Comparison of ENCODE assay signal across 37 cellular contexts in the genomic region with DNA sequence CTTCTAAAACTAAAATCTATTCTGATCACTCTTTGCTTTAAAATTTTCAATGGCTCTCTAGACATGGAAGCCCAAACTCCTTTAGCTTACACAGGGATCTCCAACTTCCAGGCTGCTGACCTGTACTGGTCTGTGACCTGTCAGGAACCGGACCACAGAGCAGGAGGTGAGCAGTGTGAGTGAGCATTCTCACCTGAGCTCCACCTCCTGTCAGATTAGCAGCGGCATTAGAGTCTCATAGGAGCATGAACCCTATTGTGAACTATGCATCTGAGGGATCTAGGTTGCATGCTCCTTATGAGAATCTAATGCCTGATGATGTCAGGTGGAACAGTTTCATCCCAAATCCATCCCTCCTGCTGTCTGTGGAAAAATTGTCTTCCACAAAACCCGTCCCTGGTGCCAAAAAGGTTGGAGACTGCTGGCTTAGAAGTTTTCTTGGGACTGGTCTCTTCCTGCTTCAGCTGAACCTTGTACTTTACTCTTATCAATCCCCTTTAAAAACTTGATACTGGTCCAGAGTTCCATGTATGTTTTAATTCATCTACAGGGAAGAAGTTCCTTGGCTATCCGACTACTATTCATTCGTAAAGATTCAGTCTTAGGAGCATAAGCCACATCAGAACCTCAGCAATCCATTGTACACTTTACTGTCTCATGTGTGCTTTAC.
"Had no signal": no experiment of that assay in that cellular context is flagged by ENCODE, and none has a peak within 500 bp of the region (broad histone marks: within the 10 kb centered on the region; RNA-seq: fewer than 3 reads in every experiment).

No MANE protein-coding gene starts in this region.

- H3K36me3 ChIP-seq: adrenal gland, ascending aorta, brain microvascular endothelial cell, breast epithelium, cardiac muscle cell had no signal

- H3K4me1 ChIP-seq: adrenal gland, ascending aorta, breast epithelium had no signal

- H3K9me3 ChIP-seq: adrenal gland, ascending aorta had no signal

- H3K4me1 Mint-ChIP-seq: activated naive CD4-positive, alpha-beta T cell treated with anti-CD3 and anti-CD28 coated beads, Interleukin-2, amount 10 ng/mL, durations not matched to agents 7 days and 5 days; activated naive CD4-positive, alpha-beta T cell treated with anti-CD3 and anti-CD28 coated beads, Interleukin-2, amount 50 U/mL, for 24 hours; activated naive CD8-positive, alpha-beta T cell treated with anti-CD3 and anti-CD28 coated beads for 36 hours; activated naive CD8-positive, alpha-beta T cell treated with anti-CD3 and anti-CD28 coated beads, Interleukin-2, amount 10 ng/mL, durations not matched to agents 7 days and 5 days; activated naive CD8-positive, alpha-beta T cell treated with anti-CD3 and anti-CD28 coated beads, Interleukin-2, amount 50 U/mL, for 24 hours; activated T-helper 17 cell treated with anti-CD3 and anti-CD28 coated beads, Interleukin-2, amount 50 U/mL, for 72 hours; brain; central memory CD8-positive, alpha-beta T cell had no signal

- H3K4me3 Mint-ChIP-seq: activated naive CD4-positive, alpha-beta T cell treated with anti-CD3 and anti-CD28 coated beads for 36 hours; activated naive CD4-positive, alpha-beta T cell treated with anti-CD3 and anti-CD28 coated beads, Interleukin-2, amount 10 ng/mL, durations not matched to agents 7 days and 5 days; activated naive CD4-positive, alpha-beta T cell treated with anti-CD3 and anti-CD28 coated beads, Interleukin-2, amount 50 U/mL, for 24 hours; activated naive CD8-positive, alpha-beta T cell; activated naive CD8-positive, alpha-beta T cell treated with anti-CD3 and anti-CD28 coated beads for 36 hours; activated naive CD8-positive, alpha-beta T cell treated with anti-CD3 and anti-CD28 coated beads, Interleukin-2, amount 10 ng/mL, durations not matched to agents 7 days and 5 days; activated naive CD8-positive, alpha-beta T cell treated with anti-CD3 and anti-CD28 coated beads, Interleukin-2, amount 50 U/mL, for 24 hours; activated T-cell treated with anti-CD3 and anti-CD28 coated beads, Interleukin-2, amount 50 U/mL, for 24 hours; activated T-cell treated with anti-CD3 and anti-CD28 coated beads, Interleukin-2, amount 50 U/mL, for 4 hours; activated T-cell treated with anti-CD3 and anti-CD28 coated beads, Interleukin-2, amount 50 U/mL, for 72 hours; activated T-helper 1 cell treated with anti-CD3 and anti-CD28 coated beads, Interleukin-12 subunit alpha, Interleukin-12 subunit beta, Interleukin-2, Interleukin-4 antibody, amounts not matched to agents 30 ng/mL and 10 ng/mL and 1 ng/mL, durations not matched to agents 14 hours and 24 hours and 36 hours; activated T-helper 17 cell treated with anti-CD3 and anti-CD28 coated beads, Interleukin-2, amount 50 U/mL, for 72 hours; brain; central memory CD8-positive, alpha-beta T cell had no signal

- FAIRE-seq: astrocyte, bronchial epithelial cell had no signal

- H3K27ac ChIP-seq: adrenal gland, ascending aorta, brain microvascular endothelial cell, breast epithelium, cardiac muscle cell had no signal

- ATAC-seq: activated naive CD4-positive, alpha-beta T cell treated with anti-CD3 and anti-CD28 coated beads, Interleukin-2, amount 50 U/mL, for 72 hours; activated naive CD8-positive, alpha-beta T cell treated with anti-CD3 and anti-CD28 coated beads, Interleukin-2, amount 50 U/mL, for 24 hours; activated T-cell treated with anti-CD3 and anti-CD28 coated beads, Interleukin-2, amount 50 U/mL, for 4 hours; activated T-cell treated with anti-CD3 and anti-CD28 coated beads, Interleukin-2, amount 50 U/mL, for 72 hours; activated T-helper 17 cell treated with anti-CD3 and anti-CD28 coated beads, Interleukin-2, amount 50 U/mL, for 72 hours had no signal

- DNase-seq: activated effector memory CD4-positive, alpha-beta T cell treated with anti-CD3 and anti-CD28 coated beads, Interleukin-2, amount 50 U/mL, for 16 hours; activated effector memory CD4-positive, alpha-beta T cell treated with Interleukin-2 at 50 U/mL for 16 hours; activated gamma-delta T cell; activated gamma-delta T cell treated with Interleukin-2 at 50 U/mL for 16 hours; activated naive CD4-positive, alpha-beta T cell; activated naive CD4-positive, alpha-beta T cell treated with anti-CD3 and anti-CD28 coated beads for 36 hours; activated naive CD4-positive, alpha-beta T cell treated with anti-CD3 and anti-CD28 coated beads, Interleukin-2, amount 10 ng/mL, durations not matched to agents 7 days and 5 days; activated naive CD4-positive, alpha-beta T cell treated with anti-CD3 and anti-CD28 coated beads, Interleukin-2, amount 50 U/mL, for 16 hours; activated naive CD4-positive, alpha-beta T cell treated with Interleukin-2 at 50 U/mL for 16 hours; activated naive CD8-positive, alpha-beta T cell treated with anti-CD3 and anti-CD28 coated beads for 36 hours; activated naive CD8-positive, alpha-beta T cell treated with anti-CD3 and anti-CD28 coated beads, Interleukin-2, amount 10 ng/mL, durations not matched to agents 7 days and 5 days; activated naive CD8-positive, alpha-beta T cell treated with anti-CD3 and anti-CD28 coated beads, Interleukin-2, amount 50 U/mL, for 24 hours; activated T-cell treated with anti-CD3 and anti-CD28 coated beads, Interleukin-2, amount 50 U/mL, for 1 hour; activated T-cell treated with anti-CD3 and anti-CD28 coated beads, Interleukin-2, amount 50 U/mL, for 24 hours; activated T-cell treated with anti-CD3 and anti-CD28 coated beads, Interleukin-2, amount 50 U/mL, for 4 hours; activated T-cell treated with anti-CD3 and anti-CD28 coated beads, Interleukin-2, amount 50 U/mL, for 48 hours; activated T-cell treated with anti-CD3 and anti-CD28 coated beads, Interleukin-2, amount 50 U/mL, for 72 hours; adrenal gland; amniotic stem cell; aorta; brain microvascular endothelial cell; caudate nucleus; central memory CD4-positive, alpha-beta T cell; cerebellar nuclear complex had no signal

- H3K36me3 Mint-ChIP-seq: activated naive CD4-positive, alpha-beta T cell treated with anti-CD3 and anti-CD28 coated beads, Interleukin-2, amount 10 ng/mL, durations not matched to agents 7 days and 5 days; activated naive CD4-positive, alpha-beta T cell treated with anti-CD3 and anti-CD28 coated beads, Interleukin-2, amount 50 U/mL, for 24 hours; activated naive CD4-positive, alpha-beta T cell treated with anti-CD3 and anti-CD28 coated beads, Interleukin-2, amount 50 U/mL, for 72 hours; activated naive CD8-positive, alpha-beta T cell; activated naive CD8-positive, alpha-beta T cell treated with anti-CD3 and anti-CD28 coated beads for 36 hours; activated naive CD8-positive, alpha-beta T cell treated with anti-CD3 and anti-CD28 coated beads, Interleukin-2, amount 10 ng/mL, durations not matched to agents 7 days and 5 days; brain had no signal

- H3K27me3 ChIP-seq: adrenal gland, ascending aorta, brain microvascular endothelial cell, breast epithelium, cardiac muscle cell had no signal

- H3K4me3 ChIP-seq: adrenal gland, ascending aorta, breast epithelium, cardiac muscle cell had no signal

- H3K27ac Mint-ChIP-seq: activated naive CD4-positive, alpha-beta T cell treated with anti-CD3 and anti-CD28 coated beads for 36 hours; activated naive CD4-positive, alpha-beta T cell treated with anti-CD3 and anti-CD28 coated beads, Interleukin-2, amount 10 ng/mL, durations not matched to agents 7 days and 5 days; activated naive CD4-positive, alpha-beta T cell treated with anti-CD3 and anti-CD28 coated beads, Interleukin-2, amount 50 U/mL, for 24 hours; activated naive CD4-positive, alpha-beta T cell treated with anti-CD3 and anti-CD28 coated beads, Interleukin-2, amount 50 U/mL, for 72 hours; activated naive CD8-positive, alpha-beta T cell; activated naive CD8-positive, alpha-beta T cell treated with anti-CD3 and anti-CD28 coated beads for 36 hours; activated naive CD8-positive, alpha-beta T cell treated with anti-CD3 and anti-CD28 coated beads, Interleukin-2, amount 10 ng/mL, durations not matched to agents 7 days and 5 days; activated naive CD8-positive, alpha-beta T cell treated with anti-CD3 and anti-CD28 coated beads, Interleukin-2, amount 50 U/mL, for 24 hours; activated T-cell treated with anti-CD3 and anti-CD28 coated beads, Interleukin-2, amount 50 U/mL, for 24 hours; activated T-cell treated with anti-CD3 and anti-CD28 coated beads, Interleukin-2, amount 50 U/mL, for 72 hours; activated T-helper 1 cell treated with anti-CD3 and anti-CD28 coated beads, Interleukin-12 subunit alpha, Interleukin-12 subunit beta, Interleukin-2, Interleukin-4 antibody, amounts not matched to agents 30 ng/mL and 10 ng/mL and 1 ng/mL, durations not matched to agents 14 hours and 24 hours and 36 hours; activated T-helper 17 cell treated with anti-CD3 and anti-CD28 coated beads, Interleukin-2, amount 50 U/mL, for 72 hours; activated T-helper 2 cell treated with anti-CD3 and anti-CD28 coated beads, Interferon-gamma antibody, Interleukin-2, Interleukin-4, amounts not matched to agents 10 μg/mL and 5 μg/mL and 100 μg/mL, durations not matched to agents 14 hours and 24 hours and 36 hours; brain had no signal

- H3K27me3 Mint-ChIP-seq: activated naive CD4-positive, alpha-beta T cell treated with anti-CD3 and anti-CD28 coated beads, Interleukin-2, amount 10 ng/mL, durations not matched to agents 7 days and 5 days; activated naive CD8-positive, alpha-beta T cell treated with anti-CD3 and anti-CD28 coated beads for 36 hours; activated naive CD8-positive, alpha-beta T cell treated with anti-CD3 and anti-CD28 coated beads, Interleukin-2, amount 10 ng/mL, durations not matched to agents 7 days and 5 days; activated T-cell treated with anti-CD3 and anti-CD28 coated beads, Interleukin-2, amount 50 U/mL, for 24 hours; activated T-helper 17 cell treated with anti-CD3 and anti-CD28 coated beads, Interleukin-2, amount 50 U/mL, for 72 hours; central memory CD8-positive, alpha-beta T cell had no signal

- H3K9me3 Mint-ChIP-seq: activated naive CD4-positive, alpha-beta T cell treated with anti-CD3 and anti-CD28 coated beads, Interleukin-2, amount 50 U/mL, for 24 hours; activated naive CD8-positive, alpha-beta T cell treated with anti-CD3 and anti-CD28 coated beads, Interleukin-2, amount 10 ng/mL, durations not matched to agents 7 days and 5 days had no signal
